ENCODE assay signal across 1 cellular context in the genomic region with DNA sequence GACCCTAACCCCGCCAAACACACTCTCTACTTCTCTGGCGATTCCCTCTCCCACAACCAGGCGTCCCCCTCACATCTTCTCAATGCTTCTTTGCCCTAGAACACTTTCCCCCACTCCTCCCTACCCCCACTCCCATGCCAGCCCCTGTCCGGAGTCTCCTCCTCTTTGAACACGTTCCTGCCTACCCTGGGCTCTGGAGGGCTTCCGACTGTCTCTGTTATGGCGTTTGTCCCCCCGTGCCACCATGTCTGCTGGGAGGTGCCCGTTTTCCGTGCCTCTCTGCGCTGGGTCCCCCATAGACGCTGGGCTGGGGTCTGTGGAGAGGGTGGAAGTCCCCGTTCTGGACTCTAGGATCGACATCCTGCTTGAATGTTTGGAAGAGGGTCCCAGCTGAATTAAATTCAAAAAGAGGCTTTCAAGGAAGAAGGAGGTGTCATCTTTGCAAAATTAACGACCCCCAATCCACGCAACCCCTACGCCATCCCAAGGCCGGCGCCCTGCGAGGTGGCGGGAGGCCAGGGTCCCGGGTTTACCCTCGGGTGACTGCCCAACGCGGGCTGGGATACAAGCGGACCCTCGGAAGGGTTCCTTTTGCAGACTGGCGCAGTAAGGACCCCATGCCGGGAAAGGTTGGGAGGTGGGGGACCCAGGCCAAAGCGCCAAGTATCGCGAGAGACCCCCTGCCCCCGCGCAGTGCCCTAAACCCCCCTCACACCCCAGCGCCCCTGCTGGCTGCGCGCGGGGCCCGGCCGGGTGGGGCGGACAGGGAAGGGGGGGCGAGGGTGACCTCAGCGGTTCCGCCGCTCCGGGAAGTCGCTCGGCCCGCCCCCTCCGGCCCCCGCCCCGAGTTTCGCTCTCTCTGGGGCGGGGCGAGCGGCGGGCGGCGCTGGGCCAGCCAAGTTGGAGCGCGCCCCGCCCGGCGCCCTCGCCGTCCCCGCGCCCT.
TF ChIP-seq lines count a peak whose summit lies in the region.

No MANE protein-coding gene starts in this region.

TF ChIP-seq in HepG2, 621 proteins besides CTCF, POLR2A, EP300 and RAD21 (continued from another document and continues in another):
- TF ChIP-seq, protein P1, sequence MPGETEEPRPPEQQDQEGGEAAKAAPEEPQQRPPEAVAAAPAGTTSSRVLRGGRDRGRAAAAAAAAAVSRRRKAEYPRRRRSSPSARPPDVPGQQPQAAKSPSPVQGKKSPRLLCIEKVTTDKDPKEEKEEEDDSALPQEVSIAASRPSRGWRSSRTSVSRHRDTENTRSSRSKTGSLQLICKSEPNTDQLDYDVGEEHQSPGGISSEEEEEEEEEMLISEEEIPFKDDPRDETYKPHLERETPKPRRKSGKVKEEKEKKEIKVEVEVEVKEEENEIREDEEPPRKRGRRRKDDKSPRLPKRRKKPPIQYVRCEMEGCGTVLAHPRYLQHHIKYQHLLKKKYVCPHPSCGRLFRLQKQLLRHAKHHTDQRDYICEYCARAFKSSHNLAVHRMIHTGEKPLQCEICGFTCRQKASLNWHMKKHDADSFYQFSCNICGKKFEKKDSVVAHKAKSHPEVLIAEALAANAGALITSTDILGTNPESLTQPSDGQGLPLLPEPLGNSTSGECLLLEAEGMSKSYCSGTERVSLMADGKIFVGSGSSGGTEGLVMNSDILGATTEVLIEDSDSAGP (CRISPR knock-in tag; IDR thresholded peaks at IDR 0.05; ENCODE audit: borderline replicate concordance), result no peak
- TF ChIP-seq ZNF430 (CRISPR knock-in tag; IDR thresholded peaks at IDR 0.05) (0 out of 2 replicates have a peak, but pooled peaks have one; percentile 40), GLI4 (CRISPR knock-in tag; IDR thresholded peaks at IDR 0.05; ENCODE audit: borderline replicate concordance) (0 out of 2 replicates have a peak, but pooled peaks have one; percentile 6), RFX3 (CRISPR knock-in tag; IDR thresholded peaks at IDR 0.05) (no peak), ZNF234 (CRISPR knock-in tag; conservative IDR thresholded peaks at IDR 0.05) (no peak), FOSL2 (CRISPR knock-in tag; IDR thresholded peaks at IDR 0.05) (peak; percentile 49), GATAD1 (CRISPR knock-in tag; IDR thresholded peaks at IDR 0.05) (peak; percentile 50; the same call in 1 of the 2 replicates), TAF1 (CRISPR knock-in tag; IDR thresholded peaks at IDR 0.05) (peak; percentile 39; the same call in 1 of the 2 replicates), MAZ (IDR thresholded peaks at IDR 0.05; ENCODE audit: borderline replicate concordance, low read depth, low read length) (peak; percentile 96), MAZ (CRISPR knock-in tag; IDR thresholded peaks at IDR 0.05; ENCODE audit: low read depth) (no peak), ZNF589 (CRISPR knock-in tag; conservative IDR thresholded peaks at IDR 0.05) (no peak), CBFB (CRISPR knock-in tag; IDR thresholded peaks at IDR 0.05) (peak; percentile 36; the same call in 1 of the 2 replicates), KLF9 (CRISPR knock-in tag; IDR thresholded peaks at IDR 0.05; ENCODE audit: low read depth) (no peak), HDAC2 (CRISPR knock-in tag; IDR thresholded peaks at IDR 0.05) (0 out of 2 replicates have a peak, but pooled peaks have one; percentile 31), ZNF777 (CRISPR knock-in tag; IDR thresholded peaks at IDR 0.05) (no peak), SAP130 (CRISPR knock-in tag; IDR thresholded peaks at IDR 0.05; ENCODE audit: low read depth) (peak; percentile 59; the same call in 1 of the 2 replicates), ZNF468 (CRISPR knock-in tag; IDR thresholded peaks at IDR 0.05) (no peak), ZFAT (CRISPR knock-in tag; conservative IDR thresholded peaks at IDR 0.05) (no peak), DR1 (CRISPR knock-in tag; IDR thresholded peaks at IDR 0.05) (no peak), CENPX (CRISPR knock-in tag; IDR thresholded peaks at IDR 0.05) (no peak), ZNF746 (CRISPR knock-in tag; IDR thresholded peaks at IDR 0.05) (peak; percentile 90), ZNF282 (IDR thresholded peaks at IDR 0.05; ENCODE audit: partially characterized antibody) (no peak), POLR2AphosphoS5 (IDR thresholded peaks at IDR 0.05; ENCODE audit: low read depth, low read length) (peak; percentile 8; the same call in 1 of the 2 replicates), POLR2G (IDR thresholded peaks at IDR 0.05; ENCODE audit: low read depth, low read length) (peak; percentile 59), ZNF292 (CRISPR knock-in tag; IDR thresholded peaks at IDR 0.05; ENCODE audit: borderline replicate concordance, low read depth) (no peak), CHD2 (IDR thresholded peaks at IDR 0.05; ENCODE audit: low read depth, low read length) (peak; percentile 95), ZNF619 (CRISPR knock-in tag; IDR thresholded peaks at IDR 0.05) (peak; percentile 57), CCAR2 (optimal IDR thresholded peaks at IDR 0.05; ENCODE audit: low read depth, low read length) (no peak), BCL6 (CRISPR knock-in tag; IDR thresholded peaks at IDR 0.05) (no peak), KMT2B (CRISPR knock-in tag; IDR thresholded peaks at IDR 0.05) (no peak), ADNP (CRISPR knock-in tag; IDR thresholded peaks at IDR 0.05) (no peak)
- TF ChIP-seq, protein P2, sequence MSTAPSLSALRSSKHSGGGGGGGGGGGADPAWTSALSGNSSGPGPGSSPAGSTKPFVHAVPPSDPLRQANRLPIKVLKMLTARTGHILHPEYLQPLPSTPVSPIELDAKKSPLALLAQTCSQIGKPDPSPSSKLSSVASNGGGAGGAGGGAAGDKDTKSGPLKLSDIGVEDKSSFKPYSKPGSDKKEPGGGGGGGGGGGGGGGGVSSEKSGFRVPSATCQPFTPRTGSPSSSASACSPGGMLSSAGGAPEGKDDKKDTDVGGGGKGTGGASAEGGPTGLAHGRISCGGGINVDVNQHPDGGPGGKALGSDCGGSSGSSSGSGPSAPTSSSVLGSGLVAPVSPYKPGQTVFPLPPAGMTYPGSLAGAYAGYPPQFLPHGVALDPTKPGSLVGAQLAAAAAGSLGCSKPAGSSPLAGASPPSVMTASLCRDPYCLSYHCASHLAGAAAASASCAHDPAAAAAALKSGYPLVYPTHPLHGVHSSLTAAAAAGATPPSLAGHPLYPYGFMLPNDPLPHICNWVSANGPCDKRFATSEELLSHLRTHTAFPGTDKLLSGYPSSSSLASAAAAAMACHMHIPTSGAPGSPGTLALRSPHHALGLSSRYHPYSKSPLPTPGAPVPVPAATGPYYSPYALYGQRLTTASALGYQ (CRISPR knock-in tag; IDR thresholded peaks at IDR 0.05), result no peak
- TF ChIP-seq, protein P3, sequence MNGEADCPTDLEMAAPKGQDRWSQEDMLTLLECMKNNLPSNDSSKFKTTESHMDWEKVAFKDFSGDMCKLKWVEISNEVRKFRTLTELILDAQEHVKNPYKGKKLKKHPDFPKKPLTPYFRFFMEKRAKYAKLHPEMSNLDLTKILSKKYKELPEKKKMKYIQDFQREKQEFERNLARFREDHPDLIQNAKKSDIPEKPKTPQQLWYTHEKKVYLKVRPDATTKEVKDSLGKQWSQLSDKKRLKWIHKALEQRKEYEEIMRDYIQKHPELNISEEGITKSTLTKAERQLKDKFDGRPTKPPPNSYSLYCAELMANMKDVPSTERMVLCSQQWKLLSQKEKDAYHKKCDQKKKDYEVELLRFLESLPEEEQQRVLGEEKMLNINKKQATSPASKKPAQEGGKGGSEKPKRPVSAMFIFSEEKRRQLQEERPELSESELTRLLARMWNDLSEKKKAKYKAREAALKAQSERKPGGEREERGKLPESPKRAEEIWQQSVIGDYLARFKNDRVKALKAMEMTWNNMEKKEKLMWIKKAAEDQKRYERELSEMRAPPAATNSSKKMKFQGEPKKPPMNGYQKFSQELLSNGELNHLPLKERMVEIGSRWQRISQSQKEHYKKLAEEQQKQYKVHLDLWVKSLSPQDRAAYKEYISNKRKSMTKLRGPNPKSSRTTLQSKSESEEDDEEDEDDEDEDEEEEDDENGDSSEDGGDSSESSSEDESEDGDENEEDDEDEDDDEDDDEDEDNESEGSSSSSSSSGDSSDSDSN (CRISPR knock-in tag; IDR thresholded peaks at IDR 0.05), result no peak; the same call in 1 of the 2 replicates
- TF ChIP-seq, protein P4, sequence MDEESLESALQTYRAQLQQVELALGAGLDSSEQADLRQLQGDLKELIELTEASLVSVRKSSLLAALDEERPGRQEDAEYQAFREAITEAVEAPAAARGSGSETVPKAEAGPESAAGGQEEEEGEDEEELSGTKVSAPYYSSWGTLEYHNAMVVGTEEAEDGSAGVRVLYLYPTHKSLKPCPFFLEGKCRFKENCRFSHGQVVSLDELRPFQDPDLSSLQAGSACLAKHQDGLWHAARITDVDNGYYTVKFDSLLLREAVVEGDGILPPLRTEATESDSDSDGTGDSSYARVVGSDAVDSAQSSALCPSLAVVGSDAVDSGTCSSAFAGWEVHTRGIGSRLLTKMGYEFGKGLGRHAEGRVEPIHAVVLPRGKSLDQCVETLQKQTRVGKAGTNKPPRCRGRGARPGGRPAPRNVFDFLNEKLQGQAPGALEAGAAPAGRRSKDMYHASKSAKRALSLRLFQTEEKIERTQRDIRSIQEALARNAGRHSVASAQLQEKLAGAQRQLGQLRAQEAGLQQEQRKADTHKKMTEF (CRISPR knock-in tag; IDR thresholded peaks at IDR 0.05), result peak; percentile 22; the same call in 1 of the 2 replicates
- TF ChIP-seq, protein P5, sequence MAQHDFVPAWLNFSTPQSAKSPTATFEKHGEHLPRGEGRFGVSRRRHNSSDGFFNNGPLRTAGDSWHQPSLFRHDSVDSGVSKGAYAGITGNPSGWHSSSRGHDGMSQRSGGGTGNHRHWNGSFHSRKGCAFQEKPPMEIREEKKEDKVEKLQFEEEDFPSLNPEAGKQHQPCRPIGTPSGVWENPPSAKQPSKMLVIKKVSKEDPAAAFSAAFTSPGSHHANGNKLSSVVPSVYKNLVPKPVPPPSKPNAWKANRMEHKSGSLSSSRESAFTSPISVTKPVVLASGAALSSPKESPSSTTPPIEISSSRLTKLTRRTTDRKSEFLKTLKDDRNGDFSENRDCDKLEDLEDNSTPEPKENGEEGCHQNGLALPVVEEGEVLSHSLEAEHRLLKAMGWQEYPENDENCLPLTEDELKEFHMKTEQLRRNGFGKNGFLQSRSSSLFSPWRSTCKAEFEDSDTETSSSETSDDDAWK (CRISPR knock-in tag; IDR thresholded peaks at IDR 0.05), result no peak
- TF ChIP-seq, protein P6, sequence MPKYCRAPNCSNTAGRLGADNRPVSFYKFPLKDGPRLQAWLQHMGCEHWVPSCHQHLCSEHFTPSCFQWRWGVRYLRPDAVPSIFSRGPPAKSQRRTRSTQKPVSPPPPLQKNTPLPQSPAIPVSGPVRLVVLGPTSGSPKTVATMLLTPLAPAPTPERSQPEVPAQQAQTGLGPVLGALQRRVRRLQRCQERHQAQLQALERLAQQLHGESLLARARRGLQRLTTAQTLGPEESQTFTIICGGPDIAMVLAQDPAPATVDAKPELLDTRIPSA (CRISPR knock-in tag; IDR thresholded peaks at IDR 0.05; ENCODE audit: borderline replicate concordance), result no peak
- TF ChIP-seq, protein P7, sequence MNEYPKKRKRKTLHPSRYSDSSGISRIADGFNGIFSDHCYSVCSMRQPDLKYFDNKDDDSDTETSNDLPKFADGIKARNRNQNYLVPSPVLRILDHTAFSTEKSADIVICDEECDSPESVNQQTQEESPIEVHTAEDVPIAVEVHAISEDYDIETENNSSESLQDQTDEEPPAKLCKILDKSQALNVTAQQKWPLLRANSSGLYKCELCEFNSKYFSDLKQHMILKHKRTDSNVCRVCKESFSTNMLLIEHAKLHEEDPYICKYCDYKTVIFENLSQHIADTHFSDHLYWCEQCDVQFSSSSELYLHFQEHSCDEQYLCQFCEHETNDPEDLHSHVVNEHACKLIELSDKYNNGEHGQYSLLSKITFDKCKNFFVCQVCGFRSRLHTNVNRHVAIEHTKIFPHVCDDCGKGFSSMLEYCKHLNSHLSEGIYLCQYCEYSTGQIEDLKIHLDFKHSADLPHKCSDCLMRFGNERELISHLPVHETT (CRISPR knock-in tag; conservative IDR thresholded peaks at IDR 0.05), result peak; percentile 96
- TF ChIP-seq, protein P8, sequence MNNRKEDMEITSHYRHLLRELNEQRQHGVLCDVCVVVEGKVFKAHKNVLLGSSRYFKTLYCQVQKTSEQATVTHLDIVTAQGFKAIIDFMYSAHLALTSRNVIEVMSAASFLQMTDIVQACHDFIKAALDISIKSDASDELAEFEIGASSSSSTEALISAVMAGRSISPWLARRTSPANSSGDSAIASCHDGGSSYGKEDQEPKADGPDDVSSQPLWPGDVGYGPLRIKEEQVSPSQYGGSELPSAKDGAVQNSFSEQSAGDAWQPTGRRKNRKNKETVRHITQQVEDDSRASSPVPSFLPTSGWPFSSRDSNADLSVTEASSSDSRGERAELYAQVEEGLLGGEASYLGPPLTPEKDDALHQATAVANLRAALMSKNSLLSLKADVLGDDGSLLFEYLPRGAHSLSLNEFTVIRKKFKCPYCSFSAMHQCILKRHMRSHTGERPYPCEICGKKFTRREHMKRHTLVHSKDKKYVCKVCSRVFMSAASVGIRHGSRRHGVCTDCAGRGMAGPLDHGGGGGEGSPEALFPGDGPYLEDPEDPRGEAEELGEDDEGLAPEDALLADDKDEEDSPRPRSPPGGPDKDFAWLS (CRISPR knock-in tag; IDR thresholded peaks at IDR 0.05; ENCODE audit: borderline replicate concordance), result no peak
- TF ChIP-seq, protein P9, sequence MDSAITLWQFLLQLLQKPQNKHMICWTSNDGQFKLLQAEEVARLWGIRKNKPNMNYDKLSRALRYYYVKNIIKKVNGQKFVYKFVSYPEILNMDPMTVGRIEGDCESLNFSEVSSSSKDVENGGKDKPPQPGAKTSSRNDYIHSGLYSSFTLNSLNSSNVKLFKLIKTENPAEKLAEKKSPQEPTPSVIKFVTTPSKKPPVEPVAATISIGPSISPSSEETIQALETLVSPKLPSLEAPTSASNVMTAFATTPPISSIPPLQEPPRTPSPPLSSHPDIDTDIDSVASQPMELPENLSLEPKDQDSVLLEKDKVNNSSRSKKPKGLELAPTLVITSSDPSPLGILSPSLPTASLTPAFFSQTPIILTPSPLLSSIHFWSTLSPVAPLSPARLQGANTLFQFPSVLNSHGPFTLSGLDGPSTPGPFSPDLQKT (CRISPR knock-in tag; IDR thresholded peaks at IDR 0.05; ENCODE audit: borderline replicate concordance), result no peak
